ENCODE assay signal across 21 cellular contexts in genomic region chr2:11250400-11251277, GRCh38.
DNase-seq lines count a peak whose midpoint lies in the region; ATAC-seq, FAIRE-seq and TF ChIP-seq lines count a peak whose summit lies in the region.
"Had no signal": no experiment of that assay in that cellular context is flagged by ENCODE, and none has a peak within 500 bp of the region (broad histone marks: within the 10 kb centered on the region; RNA-seq: fewer than 3 reads in every experiment).

No MANE protein-coding gene starts in this region.

- FAIRE-seq in A549 (lab: Jason Lieb, UNC): no peak
- FAIRE-seq: GM12892, K562 had no signal

- CTCF ChIA-PET in A549 (lab: Yijun Ruan, JAX): interaction anchor here (1.0 to 2.4 kb wide), 5 partner anchors 10 to 118 kb away, joined by 3 to 9 read pairs (median 4); partner anchors contain the start of gene ROCK2

- TF ChIP-seq EP300 in A549 (IDR thresholded peaks at IDR 0.05): no peak

- no peak for DNase-seq in A549 (ENCODE audit: low read depth in 1 of 2, low spot score in 1 of 2)
- DNase-seq in HT1080 (ENCODE audit: low read depth): peak; percentile 59
- peak; percentile 27 for DNase-seq in dermis blood vessel endothelial cell
- DNase-seq in kidney tubule cell (ENCODE audit: low spot score): peak; percentile 33
- DNase-seq in LoVo (ENCODE audit: low spot score): no peak
- DNase-seq in activated CD4-positive, alpha-beta T cell treated with anti-CD3 and anti-CD28 coated beads, Interleukin-2, amount 50 U/mL, for 48 hours: no peak
- no peak for DNase-seq in SHP77 treated with DMSO at 0.1 percent for 48 hours (lab: John Stamatoyannopoulos, UW)
- DNase-seq: activated CD8-positive, alpha-beta memory T cell treated with anti-CD3 and anti-CD28 coated beads for 24 hours; activated naive CD8-positive, alpha-beta T cell treated with anti-CD3 and anti-CD28 coated beads for 36 hours; C1 segment of cervical spinal cord; head of caudate nucleus; MV-4-11; natural killer cell; NCI-H187; stimulated activated CD4-positive, alpha-beta T cell treated with anti-CD3 and anti-CD28 coated beads, Interleukin-2, amount 100 ng/mL, for 24 hours; stimulated activated naive CD4-positive, alpha-beta T cell treated with Interleukin-2 at 50 U/mL for 16 hours; transverse colon had no signal

- ATAC-seq in A549 (peak; percentile 10 to 31; a peak in 3 of 6 replicates), HG03520 (IDR thresholded peaks at IDR 0.05; ENCODE audit: unreplicated experiment) (no peak)
- ATAC-seq: activated CD4-positive, CD25-positive, alpha-beta regulatory T cell treated with anti-CD3 and anti-CD28 coated beads, Interleukin-2, amount 50 U/mL, for 24 hours; K562; natural killer cell had no signal

- no peaks in the 10 kb centered on the region for H3K9me3 ChIP-seq in A549
- H3K9me3 ChIP-seq: transverse colon had no signal

- no peak overlapping the region for H3K27ac ChIP-seq in A549
- H3K27ac ChIP-seq: transverse colon had no signal

- no peak for TF ChIP-seq POLR2A in A549 (IDR thresholded peaks at IDR 0.05; ENCODE audit: low read length)

- peaks cover 36% of the 10 kb centered on the region for H3K4me1 ChIP-seq in A549

- H3K4me2 ChIP-seq in A549: peak overlapping the region; percentile 9; the same call in 1 of the 3 replicates

- TF ChIP-seq CTCF in A549 (IDR thresholded peaks at IDR 0.05): no peak

- 85% methylated on average over 4 of the region's 4 CpGs for WGBS in A549 (ENCODE audit: missing lambda C conversion rate)

- no peak for TF ChIP-seq RAD21 in A549 (conservative IDR thresholded peaks at IDR 0.05 in 1 of 2, IDR thresholded peaks at IDR 0.05 in 1 of 2)

- POLR2A ChIA-PET in A549 (lab: Yijun Ruan, JAX): no interaction called here

- H3K4me3 ChIP-seq in A549: no peak overlapping the region
- H3K4me3 ChIP-seq: K562, transverse colon had no signal

TF ChIP-seq in A549, 52 proteins besides CTCF, POLR2A, EP300 and RAD21:
- TF ChIP-seq JUN (IDR thresholded peaks at IDR 0.05) (no peak), CHD4 (IDR thresholded peaks at IDR 0.05; ENCODE audit: borderline replicate concordance) (no peak), GATA3 (IDR thresholded peaks at IDR 0.05; ENCODE audit: borderline replicate concordance) (no peak), SREBF2 (IDR thresholded peaks at IDR 0.05) (no peak), KDM5A (IDR thresholded peaks at IDR 0.05) (no peak), RNF2 (IDR thresholded peaks at IDR 0.05; ENCODE audit: borderline replicate concordance, low read depth) (no peak), ZC3H11A (IDR thresholded peaks at IDR 0.05) (no peak), ESRRA (IDR thresholded peaks at IDR 0.05; ENCODE audit: borderline replicate concordance, low read length) (no peak), MAFK (IDR thresholded peaks at IDR 0.05; ENCODE audit: partially characterized antibody) (no peak), TP53 (CRISPR knock-in tag; IDR thresholded peaks at IDR 0.05) (no peak), HOXA7 (CRISPR knock-in tag; IDR thresholded peaks at IDR 0.05) (no peak), HOXB13 (CRISPR knock-in tag; IDR thresholded peaks at IDR 0.05; ENCODE audit: low read depth) (no peak), PHF8 (IDR thresholded peaks at IDR 0.05; ENCODE audit: borderline replicate concordance, low read depth) (no peak), CHD2 (IDR thresholded peaks at IDR 0.05; ENCODE audit: low read length, partially characterized antibody) (no peak), HEYL (CRISPR knock-in tag; IDR thresholded peaks at IDR 0.05) (no peak)

Comparison
In these comparisons a context has a peak if more than half of its experiments do, and no peak if none do; other contexts are left out.
1. DNase-seq: peak in HT1080 (single experiment), dermis blood vessel endothelial cell (single experiment) and kidney tubule cell (single experiment); none in A549 (0 of 2), LoVo (single experiment), activated CD4-positive, alpha-beta T cell treated with anti-CD3 and anti-CD28 coated beads, Interleukin-2, amount 50 U/mL, for 48 hours (0 of 2) and SHP77 treated with DMSO at 0.1 percent for 48 hours (single experiment).